23 cellular contexts compared by ENCODE assay signal in genomic region chr10:20740128-20740527, GRCh38.
"Had no signal": no experiment of that assay in that cellular context is flagged by ENCODE, and none has a peak within 500 bp of the region (broad histone marks: within the 10 kb centered on the region; RNA-seq: fewer than 3 reads in every experiment).

No MANE protein-coding gene starts in this region.

- H3K27ac ChIP-seq: colonic mucosa, epithelial cell of prostate, esophagus squamous epithelium, gastrocnemius medialis, heart right ventricle, left lung, lower lobe of right lung had no signal

- ATAC-seq: effector memory CD8-positive, alpha-beta T cell; esophagus mucosa; gastrocnemius medialis; heart right ventricle; left cardiac atrium; left lung; left ventricle myocardium superior; lower lobe of right lung; mucosa of descending colon; naive thymus-derived CD8-positive, alpha-beta T cell had no signal

- DNase-seq: colonic mucosa; cortex of kidney; effector CD8-positive, alpha-beta T cell; effector memory CD8-positive, alpha-beta T cell; endodermal cell; erythroblast; esophagus squamous epithelium; foreskin melanocyte; gastrocnemius medialis; glutamatergic neuron; head of caudate nucleus; heart right ventricle; hippocampal formation; left cardiac atrium; left lung; left ventricle myocardium superior; lower lobe of right lung; mesenchymal stem cell; mucosa of descending colon; naive B cell; naive thymus-derived CD8-positive, alpha-beta T cell had no signal

- H3K36me3 ChIP-seq: colonic mucosa, esophagus squamous epithelium, gastrocnemius medialis, heart right ventricle, left lung, lower lobe of right lung had no signal

- H3K9me3 ChIP-seq: colonic mucosa, esophagus squamous epithelium, gastrocnemius medialis, heart right ventricle, left lung, lower lobe of right lung, mucosa of descending colon had no signal

- H3K27me3 ChIP-seq: colonic mucosa, esophagus squamous epithelium, gastrocnemius medialis, heart right ventricle, left lung had no signal

- H3K4me3 ChIP-seq: colonic mucosa, esophagus squamous epithelium, gastrocnemius medialis, heart right ventricle, left lung, lower lobe of right lung, mucosa of descending colon had no signal

- H3K4me1 ChIP-seq: colonic mucosa, esophagus squamous epithelium, gastrocnemius medialis, heart right ventricle, left lung, lower lobe of right lung had no signal
